In the genomic region with DNA sequence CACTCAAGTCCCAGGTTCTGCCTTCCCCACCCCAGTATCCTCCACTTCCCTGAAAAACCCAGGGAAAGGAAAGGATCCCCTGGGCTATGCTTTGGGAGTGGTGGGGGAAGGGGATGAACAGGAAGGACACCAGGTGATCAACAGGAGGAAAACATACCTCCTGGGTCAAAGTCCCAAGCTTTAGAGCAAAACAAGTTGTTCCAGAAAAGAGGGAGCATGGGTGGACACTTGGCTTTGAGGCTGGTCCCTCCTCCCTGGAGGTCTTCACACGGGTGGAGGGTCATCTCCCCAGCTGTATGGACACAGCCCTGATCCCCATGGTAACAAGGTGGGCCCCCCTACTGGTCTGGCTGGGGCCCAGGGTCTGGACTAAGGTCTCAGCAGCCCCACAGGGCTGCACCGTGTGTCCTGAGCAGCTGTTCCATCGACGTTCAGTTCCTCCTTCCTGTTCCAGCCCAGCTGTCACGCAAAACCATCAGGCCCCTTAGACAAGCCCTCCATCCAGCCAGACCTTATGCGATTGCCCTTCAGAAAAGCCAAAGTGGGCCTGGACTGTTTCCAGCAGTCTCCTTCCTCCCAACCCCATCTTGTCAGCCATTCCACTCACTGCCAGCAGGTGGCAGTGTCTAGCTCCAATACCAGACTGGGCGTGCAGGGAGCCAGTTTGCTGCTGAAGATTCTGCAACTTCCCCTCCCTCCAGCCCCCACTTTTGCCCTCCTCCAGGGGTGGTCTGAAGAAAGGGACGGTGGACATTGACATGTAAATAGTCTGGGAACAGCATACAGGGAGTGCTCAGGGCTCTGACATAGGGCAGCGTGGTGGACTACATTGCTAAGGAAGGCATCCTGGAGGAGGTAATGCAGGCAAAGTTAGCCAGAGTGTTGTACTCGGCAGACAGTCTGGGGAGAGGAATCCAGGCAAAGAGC, we compare ENCODE assay signal across 8 cellular contexts. TPM values are rescaled to one million over a fixed set of nuclear protein-coding genes. Genes with fewer than 3 reads are reported as not detected.
A peak's percentile ranks its signal among the peaks of the same experiment; 100 is the strongest.
DNase-seq lines count a peak whose midpoint lies in the region; ATAC-seq and TF ChIP-seq lines count a peak whose summit lies in the region.

No MANE protein-coding gene starts in this region.

- CTCF ChIA-PET in Caco-2 (lab: Charles Lee), result interaction anchor here (0.6 to 4.0 kb wide), 9 partner anchors 12 to 141 kb away, joined by 3 to 53 read pairs (median 4); partner anchors contain the start of genes CMPK1 and STIL

- H3K36me3 ChIP-seq in Caco-2 (ENCODE audit: control insufficient read depth, insufficient read depth, low read length), result no peaks in the 10 kb centered on the region

- H3K27me3 Mint-ChIP-seq in Caco-2 (ENCODE audit: insufficient read depth, unreplicated experiment), result no peaks in the 10 kb centered on the region

- peak overlapping the region; percentile 94 for H3K4me3 Mint-ChIP-seq in Caco-2 (ENCODE audit: unreplicated experiment)

- peak; percentile 80 to 84 for TF ChIP-seq CTCF in Caco-2 (IDR thresholded peaks at IDR 0.05; ENCODE audit: insufficient read depth in 1 of 2, low read depth in 1 of 2, low read length in 1 of 2, severe bottlenecking in 1 of 2, unreplicated experiment in 1 of 2)
- TF ChIP-seq CTCF in retinal pigment epithelial cell (conservative IDR thresholded peaks at IDR 0.05; ENCODE audit: low read depth, low read length), result peak; percentile 99

- no peaks in the 10 kb centered on the region for H3K9me3 Mint-ChIP-seq in Caco-2 (ENCODE audit: unreplicated experiment)

- WGBS in right cardiac atrium, result 9% methylated on average over 10 of the region's 10 CpGs

- H3K36me3 Mint-ChIP-seq in Caco-2 (ENCODE audit: insufficient read depth, unreplicated experiment), result peaks cover 12% of the 10 kb centered on the region

- no peaks in the 10 kb centered on the region for H3K27me3 ChIP-seq in Caco-2 (replicated peaks; ENCODE audit: control insufficient read depth, insufficient read depth, low read length)
- H3K27me3 ChIP-seq in right cardiac atrium (ENCODE audit: control insufficient read depth, insufficient read depth), result no peaks in the 10 kb centered on the region

- no TSS peak for BruUV-seq in Caco-2 (replicated peaks; lab: Mats Ljungman, UMichigan)

- H3K4me1 ChIP-seq in Caco-2 (peaks cover 55% of the 10 kb centered on the region), right cardiac atrium (ENCODE audit: control insufficient read depth, insufficient read depth, low read length) (peaks cover 4% of the 10 kb centered on the region)

- intact Hi-C loops in Caco-2 (cut with micrococcal nuclease; ENCODE audit: unreplicated experiment), result loop anchor here (1.0 to 2.0 kb wide), 6 partner anchors 13 to 186 kb away; partner anchors contain the start of gene TAL1
- intact Hi-C loops in right cardiac atrium (cut with DNase I), result loop anchor here in 2 of 4 donors (2.0 to 10.0 kb wide), 2 partner anchors 70 to 512 kb away; no protein-coding TSS in a partner anchor

- POLR2A ChIA-PET in Caco-2 (lab: Charles Lee), result interaction anchor here (0.5 to 2.1 kb wide), 7 partner anchors 11 to 285 kb away, joined by 4 to 12 read pairs (median 6); partner anchors contain the start of genes CMPK1, FOXD2 and STIL

- DNase-seq in Caco-2 (peak; percentile 87 to 88), NCI-H1092 (lab: John Stamatoyannopoulos, UW) (peak; percentile 29), T-helper 2 cell (peak in 4 of 5 experiments; percentile 33 to 61 (median 51)), amygdala (lab: John Stamatoyannopoulos, UW) (peak in 43 of 56 donors; percentile 8 to 75 (median 32)), right cardiac atrium (peak; percentile 77 to 91 (median 91)), retinal pigment epithelial cell (ENCODE audit: low read depth) (no peak)

- peak overlapping the region; percentile 38 for H3K4me3 ChIP-seq in Caco-2 (ENCODE audit: low read depth, low read length)
- H3K4me3 ChIP-seq in right cardiac atrium (ENCODE audit: low read length), result no peak overlapping the region
- H3K4me3 ChIP-seq in retinal pigment epithelial cell (ENCODE audit: low read length), result no peak overlapping the region

- peak overlapping the region; percentile 98 for H3K27ac Mint-ChIP-seq in Caco-2 (ENCODE audit: unreplicated experiment)

- H3K27ac ChIP-seq in right cardiac atrium (ENCODE audit: low read length), result no peak overlapping the region

- no peaks in the 10 kb centered on the region for H3K9me3 ChIP-seq in Caco-2
- no peaks in the 10 kb centered on the region for H3K9me3 ChIP-seq in right cardiac atrium (ENCODE audit: control insufficient read depth, low read length)

- ATAC-seq in GM21515 (IDR thresholded peaks at IDR 0.05; ENCODE audit: unreplicated experiment) (peak; percentile 83), right cardiac atrium (peak; percentile 27 to 60), GM19324 (IDR thresholded peaks at IDR 0.05; ENCODE audit: low FRiP score, unreplicated experiment) (no peak)

- H3K4me1 Mint-ChIP-seq in Caco-2 (ENCODE audit: low read depth, unreplicated experiment), result peaks cover 31% of the 10 kb centered on the region

RNA-seq across cellular contexts. Expression of gene PDZK1IP1, which starts 2.9 kb away (rescaled TPM):
- total RNA-seq in Caco-2 (2022) (3.8 and 6.1 TPM in 2 replicates), right cardiac atrium (under 1 TPM in 1 of 4 donors, not detected in 3; 0.48 TPM)
- 0.23 TPM for polyA plus RNA-seq in right cardiac atrium

RNA-seq across cellular contexts. Expression of gene TAL1, which starts 39.3 kb away (rescaled TPM):
- total RNA-seq in Caco-2 (2022) (12.2 and 15.2 TPM in 2 replicates), right cardiac atrium (1 to 10 TPM; 3.6 to 3.9 (median 3.9) TPM)
- polyA plus RNA-seq in right cardiac atrium, result 3.3 TPM

RNA-seq across cellular contexts. Expression of gene CYP4A22, which starts 55.5 kb away (rescaled TPM):
- not detected in 2 replicates for total RNA-seq in Caco-2 (2022)
- total RNA-seq in right cardiac atrium, result not detected
- not detected for polyA plus RNA-seq in right cardiac atrium
